ENCODE assay signal across 8 cellular contexts in genomic region chrX:49172280-49172780, GRCh38. TPM values are rescaled to one million over a fixed set of nuclear protein-coding genes. Genes with fewer than 3 reads are reported as not detected.
DNase-seq lines count a peak whose midpoint lies in the region; ATAC-seq and TF ChIP-seq lines count a peak whose summit lies in the region.

No MANE protein-coding gene starts in this region.

- peaks cover 0 to 16% (median 7%) of the 10 kb centered on the region in 9 donors for H3K36me3 ChIP-seq in heart left ventricle
- H3K36me3 ChIP-seq in gastrocnemius medialis, result peaks cover 0 to 19% of the 10 kb centered on the region in 2 donors

- no peaks in the 10 kb centered on the region for H3K9me3 Mint-ChIP-seq in CD4-positive, alpha-beta T cell
- H3K9me3 Mint-ChIP-seq in activated naive CD4-positive, alpha-beta T cell treated with anti-CD3 and anti-CD28 coated beads for 36 hours, result no peaks in the 10 kb centered on the region

- intact Hi-C loops in CD4-positive, alpha-beta T cell (cut with DNase I, micrococcal nuclease), result no loop called here
- intact Hi-C loops in activated naive CD4-positive, alpha-beta T cell treated with anti-CD3 and anti-CD28 coated beads for 36 hours (cut with micrococcal nuclease), result loop anchor here (1.0 to 5.0 kb wide), 2 partner anchors 12 to 130 kb away; partner anchors contain the start of gene TFE3
- intact Hi-C loops in heart left ventricle (cut with DNase I), result no loop called here
- intact Hi-C loops in gastrocnemius medialis (cut with DNase I; ENCODE audit: low total_unique reads), result loop anchor here (10.0 kb wide), 1 partner anchor 1688 kb away; the partner anchor contains the start of gene ZNF41

- H3K27ac ChIP-seq in CD4-positive, alpha-beta T cell (ENCODE audit: low read depth, low read length), result peak overlapping the region; percentile 50
- H3K27ac ChIP-seq in RWPE1, result peak overlapping the region; percentile 97
- H3K27ac ChIP-seq in heart left ventricle, result peak overlapping the region; percentile 11 to 92 (median 84)
- peak overlapping the region; percentile 88 to 94 (median 90) for H3K27ac ChIP-seq in gastrocnemius medialis

- WGBS in heart left ventricle, 4 donors, result 0 to 63% (median 23%) methylated on average over 16 to 37 of the region's 37 CpGs

- peaks cover 29% of the 10 kb centered on the region for H3K36me3 Mint-ChIP-seq in CD4-positive, alpha-beta T cell (ENCODE audit: low read depth)
- H3K36me3 Mint-ChIP-seq in activated naive CD4-positive, alpha-beta T cell treated with anti-CD3 and anti-CD28 coated beads for 36 hours (ENCODE audit: low read depth), result peaks cover 26% of the 10 kb centered on the region

- in situ Hi-C loops in gastrocnemius medialis (cut with MboI; ENCODE audit: low sequenced_read_pairs in 4 of 4), result no loop called here

- peak in 9 of 10 experiments; percentile 34 to 70 (median 53) for DNase-seq in CD4-positive, alpha-beta T cell
- DNase-seq in HT-29 (ENCODE audit: low spot score) (peak; percentile 49), RWPE1 (ENCODE audit: low spot score) (no peak), heart left ventricle (peak; percentile 68 to 77 (median 71)), gastrocnemius medialis (peak; percentile 41 to 77), HPDE6-E6E7 (ENCODE audit: extremely low spot score) (no peak)
- DNase-seq in activated naive CD4-positive, alpha-beta T cell treated with anti-CD3 and anti-CD28 coated beads for 36 hours, result peak; percentile 86

- H3K4me1 ChIP-seq in heart left ventricle (peaks cover 0 to 24% (median 6%) of the 10 kb centered on the region in 12 donors), gastrocnemius medialis (peaks cover 6 to 12% of the 10 kb centered on the region in 2 donors)

- no peak for TF ChIP-seq CTCF in CD4-positive, alpha-beta T cell (IDR thresholded peaks at IDR 0.05)
- TF ChIP-seq CTCF in RWPE1 (conservative IDR thresholded peaks at IDR 0.05; ENCODE audit: low read depth) (no peak), heart left ventricle (IDR thresholded peaks at IDR 0.05) (no peak), gastrocnemius medialis (IDR thresholded peaks at IDR 0.05 in 4 of 5, conservative IDR thresholded peaks at IDR 0.05 in 1 of 5) (no peak)

- H3K4me3 Mint-ChIP-seq in CD4-positive, alpha-beta T cell, result peak overlapping the region; percentile 91
- peak overlapping the region; percentile 89 for H3K4me3 Mint-ChIP-seq in activated naive CD4-positive, alpha-beta T cell treated with anti-CD3 and anti-CD28 coated beads for 36 hours

- TF ChIP-seq POLR2A in heart left ventricle (IDR thresholded peaks at IDR 0.05) (no peak), gastrocnemius medialis (IDR thresholded peaks at IDR 0.05) (peak; percentile 46 to 51)

- ATAC-seq in CD4-positive, alpha-beta T cell (ENCODE audit: poor library complexity), result peak; percentile 68
- peak; percentile 42 for ATAC-seq in GM19468 (IDR thresholded peaks at IDR 0.05; ENCODE audit: extremely low read depth, unreplicated experiment)
- peak; percentile 49 to 76 (median 73) for ATAC-seq in heart left ventricle
- peak; percentile 72 to 82 for ATAC-seq in gastrocnemius medialis

- POLR2A ChIA-PET in CD4-positive, alpha-beta T cell (lab: Charles Lee), result interaction anchor here (0.7 to 1.5 kb wide), 3 partner anchors 9 to 100 kb away, joined by 3 read pairs; no protein-coding TSS in a partner anchor
- POLR2A ChIA-PET in RWPE1 (lab: Yijun Ruan, JAX; ENCODE audit: low non-redundant PET), result interaction anchor here (0.9 kb wide), 1 partner anchor 99 kb away, joined by 4 read pairs; no protein-coding TSS in a partner anchor

- H3K4me1 Mint-ChIP-seq in CD4-positive, alpha-beta T cell (ENCODE audit: low read depth), result peaks cover 33% of the 10 kb centered on the region
- H3K4me1 Mint-ChIP-seq in activated naive CD4-positive, alpha-beta T cell treated with anti-CD3 and anti-CD28 coated beads for 36 hours (ENCODE audit: low read depth), result peaks cover 27% of the 10 kb centered on the region

- H3K27ac Mint-ChIP-seq in CD4-positive, alpha-beta T cell, result peak overlapping the region; percentile 84
- peak overlapping the region; percentile 91 for H3K27ac Mint-ChIP-seq in activated naive CD4-positive, alpha-beta T cell treated with anti-CD3 and anti-CD28 coated beads for 36 hours

- H3K27me3 ChIP-seq in CD4-positive, alpha-beta T cell (ENCODE audit: control insufficient read depth, insufficient read depth, low read length), result no peaks in the 10 kb centered on the region
- H3K27me3 ChIP-seq in heart left ventricle, result no peaks in the 10 kb centered on the region
- no peaks in the 10 kb centered on the region for H3K27me3 ChIP-seq in gastrocnemius medialis

- H3K27me3 Mint-ChIP-seq in CD4-positive, alpha-beta T cell, result no peaks in the 10 kb centered on the region
- no peaks in the 10 kb centered on the region for H3K27me3 Mint-ChIP-seq in activated naive CD4-positive, alpha-beta T cell treated with anti-CD3 and anti-CD28 coated beads for 36 hours (ENCODE audit: low read depth)

- H3K9me3 ChIP-seq in CD4-positive, alpha-beta T cell (ENCODE audit: control insufficient read depth, low read length), result no peaks in the 10 kb centered on the region
- H3K9me3 ChIP-seq in heart left ventricle, result peaks cover 0 to 4% (median 0%) of the 10 kb centered on the region in 12 donors
- no peaks in the 10 kb centered on the region for H3K9me3 ChIP-seq in gastrocnemius medialis

- CTCF ChIA-PET in CD4-positive, alpha-beta T cell (lab: Charles Lee), result interaction anchor here (1.1 to 1.4 kb wide), 2 partner anchors 8 to 16 kb away, joined by 3 to 6 read pairs; no protein-coding TSS in a partner anchor
- CTCF ChIA-PET in RWPE1 (lab: Yijun Ruan, JAX), result no interaction called here
- CTCF ChIA-PET in activated naive CD4-positive, alpha-beta T cell treated with anti-CD3 and anti-CD28 coated beads for 36 hours (lab: Charles Lee), result no interaction called here

- peak overlapping the region; percentile 49 to 82 (median 62) for H3K4me3 ChIP-seq in heart left ventricle
- H3K4me3 ChIP-seq in gastrocnemius medialis, result peak overlapping the region; percentile 63 to 74 (median 64)

RNA-seq across cellular contexts. Expression of gene PLP2, which starts 0.6 kb away (rescaled TPM):
- total RNA-seq in CD4-positive, alpha-beta T cell, result 100 to 1,000 TPM; 124 to 128 TPM
- total RNA-seq in HT-29 (2014; rRNA removed; shearing (Covaris generic)), result 27.3 and 28.1 TPM in 2 replicates
- total RNA-seq in activated naive CD4-positive, alpha-beta T cell treated with anti-CD3 and anti-CD28 coated beads for 36 hours, result 100 to 1,000 TPM; 143 to 145 TPM
- total RNA-seq in heart left ventricle, result 100 to 1,000 TPM in 3 of 9 donors, 10 to 100 TPM in 6; 22.4 to 155 (median 50.4) TPM
- polyA plus RNA-seq in heart left ventricle, result 100 to 1,000 TPM in 1 of 2 donors, 10 to 100 TPM in 1; 63.0 to 373 TPM
- 10 to 100 TPM; 12.8 to 53.5 (median 32.5) TPM for total RNA-seq in gastrocnemius medialis

RNA-seq across cellular contexts. Expression of gene MAGIX, which starts 9.8 kb away (rescaled TPM):
- under 1 TPM; 0.89 to 0.93 TPM for total RNA-seq in CD4-positive, alpha-beta T cell
- total RNA-seq in HT-29 (2014; rRNA removed; shearing (Covaris generic)), result 12.6 and 13.6 TPM in 2 replicates
- total RNA-seq in activated naive CD4-positive, alpha-beta T cell treated with anti-CD3 and anti-CD28 coated beads for 36 hours, result under 1 TPM; 0.25 to 0.26 TPM
- total RNA-seq in heart left ventricle, result 1 to 10 TPM; 2.6 to 7.1 (median 3.3) TPM
- polyA plus RNA-seq in heart left ventricle, result 1 to 10 TPM; 2.9 to 6.7 TPM
- total RNA-seq in gastrocnemius medialis, result 1 to 10 TPM; 2.7 to 7.3 (median 5.3) TPM

RNA-seq across cellular contexts. Expression of gene PRICKLE3, which starts 13.8 kb away (rescaled TPM):
- total RNA-seq in CD4-positive, alpha-beta T cell, result 1 to 10 TPM; 1.8 to 2.3 TPM
- 19.0 and 22.3 TPM in 2 replicates for total RNA-seq in HT-29 (2014; rRNA removed; shearing (Covaris generic))
- total RNA-seq in activated naive CD4-positive, alpha-beta T cell treated with anti-CD3 and anti-CD28 coated beads for 36 hours, result 1 to 10 TPM; 9.2 to 9.3 TPM
- total RNA-seq in heart left ventricle, result 10 to 100 TPM in 2 of 9 donors, 1 to 10 TPM in 7; 6.6 to 12.7 (median 9.3) TPM
- 10 to 100 TPM in 1 of 2 donors, 1 to 10 TPM in 1; 6.5 to 13.2 TPM for polyA plus RNA-seq in heart left ventricle
- 10 to 100 TPM in 3 of 4 donors, 1 to 10 TPM in 1; 9.1 to 33.1 (median 21.3) TPM for total RNA-seq in gastrocnemius medialis

RNA-seq across cellular contexts. Expression of gene SYP, which starts 27.7 kb away (rescaled TPM):
- under 1 TPM; 0.17 to 0.69 TPM for total RNA-seq in CD4-positive, alpha-beta T cell
- 0.61 and 1.1 TPM in 2 replicates for total RNA-seq in HT-29 (2014; rRNA removed; shearing (Covaris generic))
- total RNA-seq in activated naive CD4-positive, alpha-beta T cell treated with anti-CD3 and anti-CD28 coated beads for 36 hours, result 1 to 10 TPM; 2.5 to 2.6 TPM
- total RNA-seq in heart left ventricle (1 to 10 TPM in 6 of 9 donors, under 1 TPM in 3; 0.49 to 2.7 (median 1.1) TPM), gastrocnemius medialis (1 to 10 TPM in 1 of 4 donors, under 1 TPM in 3; 0.15 to 3.9 (median 0.40) TPM)
- 1 to 10 TPM; 1.3 to 3.7 TPM for polyA plus RNA-seq in heart left ventricle

RNA-seq across cellular contexts. Expression of gene GPKOW, which starts 48.8 kb away (rescaled TPM):
- total RNA-seq in CD4-positive, alpha-beta T cell, result 1 to 10 TPM; 8.9 to 9.6 TPM
- total RNA-seq in HT-29 (2014; rRNA removed; shearing (Covaris generic)), result 39.4 and 41.6 TPM in 2 replicates
- 10 to 100 TPM; 18.6 to 19.9 TPM for total RNA-seq in activated naive CD4-positive, alpha-beta T cell treated with anti-CD3 and anti-CD28 coated beads for 36 hours
- 10 to 100 TPM; 17.5 to 30.9 (median 19.4) TPM for total RNA-seq in heart left ventricle
- 10 to 100 TPM in 1 of 2 donors, 1 to 10 TPM in 1; 8.9 to 29.5 TPM for polyA plus RNA-seq in heart left ventricle
- 10 to 100 TPM; 35.2 to 41.3 (median 38.9) TPM for total RNA-seq in gastrocnemius medialis

Comparison
In these comparisons a context has a peak if more than half of its experiments do, and no peak if none do; other contexts are left out.
1. DNase-seq: peak in CD4-positive, alpha-beta T cell (9 of 10), HT-29 (single experiment), activated naive CD4-positive, alpha-beta T cell treated with anti-CD3 and anti-CD28 coated beads for 36 hours (single experiment), heart left ventricle (5 of 5) and gastrocnemius medialis (2 of 2); none in RWPE1 (single experiment) and HPDE6-E6E7 (single experiment).
2. POLR2A ChIP-seq: peak in gastrocnemius medialis (2 of 2); none in heart left ventricle (0 of 2).
3. intact Hi-C loops: an anchor here in activated naive CD4-positive, alpha-beta T cell treated with anti-CD3 and anti-CD28 coated beads for 36 hours (1.0 to 5.0 kb wide) and gastrocnemius medialis (10.0 kb wide); none called in CD4-positive, alpha-beta T cell and heart left ventricle.
4. Peak in every context shown above with its lines, with median percentiles within 50 percentile points of each other: ATAC-seq and H3K27ac ChIP-seq.